ENCODE assay signal across 20 cellular contexts in the genomic region with DNA sequence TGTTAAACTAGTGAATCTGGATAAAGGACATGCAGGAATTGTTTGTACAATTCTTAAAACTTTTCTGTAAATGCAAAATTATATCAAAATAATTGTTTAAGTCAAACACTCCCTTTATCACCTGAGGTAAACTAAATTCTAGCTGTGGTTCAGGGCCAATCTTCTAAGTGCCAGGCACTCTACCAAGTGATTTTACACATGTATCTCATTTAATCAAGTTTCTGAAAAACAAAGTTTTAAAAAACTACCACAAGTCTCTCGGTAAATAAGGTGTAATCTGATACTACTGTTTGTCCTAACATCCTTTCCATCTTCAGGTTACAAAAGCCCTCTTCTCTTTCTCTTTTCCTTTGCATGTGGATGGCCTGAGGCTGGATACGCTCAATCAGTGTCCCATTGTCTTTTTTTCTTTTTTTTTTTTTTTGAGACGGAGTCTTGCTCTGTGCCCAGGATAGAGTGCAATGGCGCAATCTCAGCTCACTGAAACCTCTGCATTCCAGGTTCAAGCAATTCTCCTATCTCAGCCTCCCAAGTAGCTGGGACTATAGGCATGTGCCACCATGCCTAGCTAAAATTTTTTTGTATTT. TPM values are rescaled to one million over a fixed set of nuclear protein-coding genes. Genes with fewer than 3 reads are reported as not detected.
DNase-seq lines count a peak whose midpoint lies in the region; ATAC-seq, FAIRE-seq and TF ChIP-seq lines count a peak whose summit lies in the region.
"Had no signal": no experiment of that assay in that cellular context is flagged by ENCODE, and none has a peak within 500 bp of the region (broad histone marks: within the 10 kb centered on the region; RNA-seq: fewer than 3 reads in every experiment).

No MANE protein-coding gene starts in this region.

- TF ChIP-seq CTCF in upper lobe of left lung (IDR thresholded peaks at IDR 0.05) = no peak
- no peak for TF ChIP-seq CTCF in thyroid gland (IDR thresholded peaks at IDR 0.05)

- no peaks in the 10 kb centered on the region for H3K27me3 ChIP-seq in HUES64 (ENCODE audit: insufficient read depth, low read length)
- H3K27me3 ChIP-seq in upper lobe of left lung = no peaks in the 10 kb centered on the region
- no peaks in the 10 kb centered on the region for H3K27me3 ChIP-seq in thyroid gland
- H3K27me3 ChIP-seq: MG63 had no signal

- no peak for TF ChIP-seq POLR2A in upper lobe of left lung (IDR thresholded peaks at IDR 0.05)
- no peak for TF ChIP-seq POLR2A in thyroid gland (IDR thresholded peaks at IDR 0.05)
- TF ChIP-seq POLR2A in GM12892 (IDR thresholded peaks at IDR 0.05; ENCODE audit: low read depth, low read length) = no peak

- WGBS in HUES64 = 52% methylated on average over 4 of the region's 4 CpGs
- WGBS in upper lobe of left lung, 2 donors = 81 to 90% methylated on average over 4 of the region's 4 CpGs
- 73 to 85% methylated on average over 4 of the region's 4 CpGs for WGBS in thyroid gland, 2 donors

- ATAC-seq in upper lobe of left lung (ENCODE audit: low FRiP score in 2 of 2) = no peak

- intact Hi-C loops in thyroid gland (cut with DNase I) = no loop called here

- no peak for TF ChIP-seq EP300 in upper lobe of left lung (IDR thresholded peaks at IDR 0.05)

- H3K36me3 ChIP-seq in HUES64 (ENCODE audit: insufficient read depth, low read length) = peaks cover 21% of the 10 kb centered on the region
- H3K36me3 ChIP-seq in upper lobe of left lung = peaks cover 0 to 9% (median 4%) of the 10 kb centered on the region in 4 donors
- peaks cover 0 to 4% of the 10 kb centered on the region in 2 donors for H3K36me3 ChIP-seq in thyroid gland

- H3K9me3 ChIP-seq in HUES64 (ENCODE audit: insufficient read depth, low read depth, low read length) = no peaks in the 10 kb centered on the region
- no peaks in the 10 kb centered on the region for H3K9me3 ChIP-seq in upper lobe of left lung
- H3K9me3 ChIP-seq in thyroid gland = no peaks in the 10 kb centered on the region
- H3K9me3 ChIP-seq: MG63 had no signal

- DNase-seq in GM19239 (ENCODE audit: insufficient read length, low spot score) (no peak), amniotic epithelial cell (ENCODE audit: low read depth) (peak; percentile 15), upper lobe of left lung (no peak), thyroid gland (no peak), GM12892 (ENCODE audit: insufficient read length) (no peak)
- DNase-seq in activated naive CD4-positive, alpha-beta T cell treated with Interleukin-2 at 50 U/mL for 16 hours = no peak
- DNase-seq: ACHN; CD4-positive, CD25-positive, alpha-beta regulatory T cell; DND-41; GF-D8; HCEC 1CT; MG63; NCI-H1105; NCI-H187; NCI-H2171 treated with DMSO at 0.1 percent for 48 hours; NCI-H510A; RPMI8226 had no signal

- H3K4me3 ChIP-seq in HUES64 (ENCODE audit: low read length) (no peak overlapping the region), upper lobe of left lung (no peak overlapping the region), thyroid gland (replicated peaks in 1 of 3) (no peak overlapping the region)
- H3K4me3 ChIP-seq: K562, MG63 had no signal

- no peak overlapping the region for H3K9ac ChIP-seq in HUES64 (ENCODE audit: low read depth, low read length)

- peaks cover 20% of the 10 kb centered on the region for H3K4me1 ChIP-seq in HUES64 (ENCODE audit: insufficient read depth, low read length)
- H3K4me1 ChIP-seq in upper lobe of left lung = no peaks in the 10 kb centered on the region
- no peaks in the 10 kb centered on the region for H3K4me1 ChIP-seq in thyroid gland

- H3K27ac ChIP-seq in HUES64 (ENCODE audit: low read depth, low read length) (peak overlapping the region; percentile 57), upper lobe of left lung (no peak overlapping the region), thyroid gland (no peak overlapping the region)

- FAIRE-seq in GM19239 (lab: Jason Lieb, UNC) = peak; percentile 40
- FAIRE-seq in islet of Langerhans (lab: Jason Lieb, UNC) = peak; percentile 45
- no peak for FAIRE-seq in GM12892 (lab: Jason Lieb, UNC)
- FAIRE-seq: K562 had no signal

RNA-seq across cellular contexts. Expression of gene IFT80, which starts 19.3 kb away (rescaled TPM):
- 18.4 TPM for polyA plus RNA-seq in HUES64 (2013, experiment 1 of 2)
- 24.5 TPM for polyA plus RNA-seq in HUES64 (2013, experiment 2 of 2)
- total RNA-seq in upper lobe of left lung (10 to 100 TPM; 12.1 to 68.1 (median 28.4) TPM), thyroid gland (100 to 1,000 TPM in 1 of 4 donors, 10 to 100 TPM in 3; 43.8 to 111 (median 51.0) TPM)
- 17.4 TPM for polyA plus RNA-seq in GM12892 (2012; ENCODE audit: missing spikeins)

RNA-seq across cellular contexts. Expression of gene SMC4, which starts 19.7 kb away (rescaled TPM):
- 99.3 TPM for polyA plus RNA-seq in HUES64 (2013, experiment 1 of 2)
- polyA plus RNA-seq in HUES64 (2013, experiment 2 of 2) = 114 TPM
- total RNA-seq in upper lobe of left lung (100 to 1,000 TPM in 1 of 6 donors, 10 to 100 TPM in 5; 35.6 to 107 (median 65.5) TPM), thyroid gland (10 to 100 TPM; 25.5 to 53.5 (median 40.7) TPM)
- 115 TPM for polyA plus RNA-seq in GM12892 (2012; ENCODE audit: missing spikeins)
